8 cellular contexts compared by ENCODE assay signal in the genomic region with DNA sequence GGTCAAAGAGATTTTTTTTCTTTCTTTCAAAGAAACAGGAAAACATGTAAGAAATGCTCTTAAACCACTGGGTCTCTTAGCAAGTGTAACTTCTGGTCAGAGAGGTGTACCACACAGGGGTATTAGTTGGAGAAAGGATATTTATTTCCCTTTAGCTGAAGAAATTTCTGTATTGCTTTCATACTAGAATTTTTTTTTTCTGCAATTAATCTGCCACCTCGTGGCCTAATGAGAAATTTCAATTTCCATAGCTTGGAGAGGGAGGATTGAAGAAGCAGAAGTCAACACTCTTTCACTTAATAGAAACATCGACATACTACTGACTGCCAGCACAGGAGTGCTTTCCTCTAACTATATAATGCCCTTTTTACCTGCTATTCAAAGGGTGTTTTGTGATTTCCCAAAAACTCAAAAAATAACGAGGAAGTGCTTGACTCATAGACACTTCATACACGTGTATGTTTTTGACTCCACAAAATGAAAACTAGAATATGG.
DNase-seq lines count a peak whose midpoint lies in the region; ATAC-seq, FAIRE-seq and TF ChIP-seq lines count a peak whose summit lies in the region.

No MANE protein-coding gene starts in this region.

- no peaks in the 10 kb centered on the region for H3K36me3 ChIP-seq in adipocyte (ENCODE audit: control insufficient read depth, insufficient read depth, low read length, severe bottlenecking)

- H3K4me1 Mint-ChIP-seq in stimulated activated naive B cell treated with anti-CD40 and anti-IgM and Interleukin-4, amounts not matched to agents 10 μg/mL and 1 μg/mL and 100 μg/mL, for 72 hours, result peaks cover 20% of the 10 kb centered on the region in 2 donors

- H3K27ac Mint-ChIP-seq in stimulated activated naive B cell treated with anti-CD40 and anti-IgM and Interleukin-4, amounts not matched to agents 10 μg/mL and 1 μg/mL and 100 μg/mL, for 72 hours, result no peak overlapping the region

- peak overlapping the region; percentile 64 for H3K9ac ChIP-seq in adipocyte (ENCODE audit: low read length)

- no peak for TF ChIP-seq EP300 in A549 (IDR thresholded peaks at IDR 0.05)

- peak; percentile 78 to 89 for TF ChIP-seq RAD21 in A549 (conservative IDR thresholded peaks at IDR 0.05 in 1 of 2, IDR thresholded peaks at IDR 0.05 in 1 of 2)

- H3K9me3 Mint-ChIP-seq in stimulated activated naive B cell treated with anti-CD40 and anti-IgM and Interleukin-4, amounts not matched to agents 10 μg/mL and 1 μg/mL and 100 μg/mL, for 72 hours, result peaks cover 5 to 6% of the 10 kb centered on the region in 2 donors

- no peak overlapping the region for H3K4me3 Mint-ChIP-seq in stimulated activated naive B cell treated with anti-CD40 and anti-IgM and Interleukin-4, amounts not matched to agents 10 μg/mL and 1 μg/mL and 100 μg/mL, for 72 hours

- H3K36me3 Mint-ChIP-seq in stimulated activated naive B cell treated with anti-CD40 and anti-IgM and Interleukin-4, amounts not matched to agents 10 μg/mL and 1 μg/mL and 100 μg/mL, for 72 hours, result peaks cover 0 to 5% of the 10 kb centered on the region in 2 donors

- POLR2A ChIA-PET in A549 (lab: Yijun Ruan, JAX), result interaction anchor here (1.0 to 2.3 kb wide), 4 partner anchors 37 to 286 kb away, joined by 3 to 15 read pairs (median 7); partner anchors contain the start of gene NAMPT

- CTCF ChIA-PET in A549 (lab: Yijun Ruan, JAX), result interaction anchor here (0.6 to 10.1 kb wide), 54 partner anchors 10 to 505 kb away, joined by 3 to 289 read pairs (median 3); partner anchors contain the start of gene NAMPT

- no peaks in the 10 kb centered on the region for H3K27me3 ChIP-seq in adipocyte (replicated peaks; ENCODE audit: control insufficient read depth, insufficient read depth, low read length)

- H3K4me3 ChIP-seq in A549 (no peak overlapping the region), adipocyte (ENCODE audit: low read length) (peak overlapping the region; percentile 22)

- FAIRE-seq in A549 (lab: Jason Lieb, UNC), result no peak
- FAIRE-seq in G401.6 (lab: Jason Lieb, UNC), result peak; percentile 63

- H3K27ac ChIP-seq in A549, result peak overlapping the region; percentile 62 to 67

- 18% methylated on average over 4 of the region's 4 CpGs for WGBS in A549 (ENCODE audit: missing lambda C conversion rate)

- DNase-seq in A549 (ENCODE audit: low read depth in 1 of 2, low spot score in 1 of 2) (peak in 1 of 2 experiments; percentile 50), NCI-H146 treated with DMSO at 0.1 percent for 48 hours (lab: John Stamatoyannopoulos, UW; ENCODE audit: unreplicated experiment) (peak; percentile 8), adipocyte (ENCODE audit: low read depth) (peak; percentile 75), hepatic stellate cell (ENCODE audit: low spot score) (peak; percentile 11)
- peak; percentile 30 for DNase-seq in stimulated activated naive B cell treated with anti-CD40 and anti-IgM and Interleukin-4, amounts not matched to agents 10 μg/mL and 1 μg/mL and 100 μg/mL, for 72 hours

- ATAC-seq in A549 (peak; percentile 62 to 81; a peak in 5 of 6 replicates), GM19328 (IDR thresholded peaks at IDR 0.05; ENCODE audit: unreplicated experiment) (no peak), GM18498 (IDR thresholded peaks at IDR 0.05; ENCODE audit: unreplicated experiment) (no peak)
- ATAC-seq in stimulated activated naive B cell treated with anti-CD40 and anti-IgM and Interleukin-4, amounts not matched to agents 10 μg/mL and 1 μg/mL and 100 μg/mL, for 72 hours (replicated peaks), result peak; percentile 68 to 72

- peak overlapping the region; percentile 49; the same call in 2 of the 3 replicates for H3K4me2 ChIP-seq in A549

- no peaks in the 10 kb centered on the region for H3K27me3 Mint-ChIP-seq in stimulated activated naive B cell treated with anti-CD40 and anti-IgM and Interleukin-4, amounts not matched to agents 10 μg/mL and 1 μg/mL and 100 μg/mL, for 72 hours

- no peak for TF ChIP-seq POLR2A in A549 (IDR thresholded peaks at IDR 0.05; ENCODE audit: low read length)

- no peaks in the 10 kb centered on the region for H3K9me3 ChIP-seq in A549
- H3K9me3 ChIP-seq in adipocyte (ENCODE audit: control insufficient read depth, low read length), result peaks cover 6% of the 10 kb centered on the region

- TF ChIP-seq CTCF in A549 (IDR thresholded peaks at IDR 0.05), result peak; percentile 80

- H3K4me1 ChIP-seq in A549 (peaks cover 12% of the 10 kb centered on the region; the same call in 1 of the 3 replicates), adipocyte (ENCODE audit: control insufficient read depth, insufficient read depth, low read length) (peaks cover 21% of the 10 kb centered on the region)

TF ChIP-seq in A549, 52 proteins besides CTCF, POLR2A, EP300 and RAD21:
- peak; percentile 92 for TF ChIP-seq SMC3 (IDR thresholded peaks at IDR 0.05)
- no peak for TF ChIP-seq EHMT2 (IDR thresholded peaks at IDR 0.05; ENCODE audit: low read depth)

Comparison
In these comparisons a context has a peak if more than half of its experiments do, and no peak if none do; other contexts are left out.
1. ATAC-seq: peak in A549 (2 of 2) and stimulated activated naive B cell treated with anti-CD40 and anti-IgM and Interleukin-4, amounts not matched to agents 10 μg/mL and 1 μg/mL and 100 μg/mL, for 72 hours (2 of 2); none in GM19328 (single experiment) and GM18498 (single experiment).